ENCODE assay signal across 12 cellular contexts in the genomic region with DNA sequence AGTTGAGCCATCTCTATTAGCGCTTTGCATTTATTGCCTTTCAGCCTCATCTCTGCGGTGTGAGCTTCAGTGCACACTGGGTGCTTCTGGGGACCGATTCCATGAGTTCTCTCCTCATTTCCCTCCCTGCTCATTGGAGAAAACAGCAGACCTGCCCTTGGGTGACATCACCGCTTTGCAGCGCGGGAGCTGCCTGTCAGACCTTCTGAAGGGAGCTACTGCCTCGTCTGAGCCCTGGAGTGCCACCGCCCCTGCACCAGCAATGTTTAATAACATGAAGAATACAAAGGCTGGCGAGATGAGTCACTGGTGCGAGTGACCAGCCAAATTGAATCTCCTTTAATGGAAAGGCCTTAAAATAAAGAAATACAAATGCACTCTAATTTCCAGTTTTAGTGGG. TPM values are rescaled to one million over a fixed set of nuclear protein-coding genes. Genes with fewer than 3 reads are reported as not detected.
DNase-seq lines count a peak whose midpoint lies in the region; ATAC-seq, FAIRE-seq and TF ChIP-seq lines count a peak whose summit lies in the region.
"Had no signal": no experiment of that assay in that cellular context is flagged by ENCODE, and none has a peak within 500 bp of the region (broad histone marks: within the 10 kb centered on the region; RNA-seq: fewer than 3 reads in every experiment).

No MANE protein-coding gene starts in this region.

- FAIRE-seq in urothelium cell line (lab: Jason Lieb, UNC), result peak; percentile 84

- no peak for TF ChIP-seq POLR2A in breast epithelium (IDR thresholded peaks at IDR 0.05)

- intact Hi-C loops in MCF 10A (cut with micrococcal nuclease), result no loop called here
- intact Hi-C loops in breast epithelium (cut with DNase I; ENCODE audit: low total_unique reads), result no loop called here

- H3K27me3 ChIP-seq in breast epithelium, result no peaks in the 10 kb centered on the region
- H3K27me3 ChIP-seq: ascending aorta had no signal

- peaks cover 0 to 17% of the 10 kb centered on the region in 2 donors for H3K9me3 ChIP-seq in breast epithelium

- TF ChIP-seq CTCF in MCF 10A (IDR thresholded peaks at IDR 0.05; ENCODE audit: unreplicated experiment), result no peak
- no peak for TF ChIP-seq CTCF in breast epithelium (IDR thresholded peaks at IDR 0.05)

- H3K4me1 Mint-ChIP-seq in MCF 10A (ENCODE audit: insufficient read depth, unreplicated experiment), result peaks cover 10% of the 10 kb centered on the region
- H3K4me1 Mint-ChIP-seq: nephron had no signal

- no peak overlapping the region for H3K27ac ChIP-seq in breast epithelium
- H3K27ac ChIP-seq: ascending aorta, epithelial cell of prostate had no signal

- H3K27ac Mint-ChIP-seq in MCF 10A (ENCODE audit: low read depth, unreplicated experiment), result peak overlapping the region; percentile 66
- H3K27ac Mint-ChIP-seq: nephron; stimulated activated naive CD8-positive, alpha-beta T cell treated with anti-CD3 and anti-CD28 coated beads, Interleukin-15, Interleukin-2, amounts not matched to agents 100 ng/mL and 50 ng/mL, for 24 hours had no signal

- no peaks in the 10 kb centered on the region for H3K4me1 ChIP-seq in breast epithelium
- H3K4me1 ChIP-seq: ascending aorta had no signal

- peak overlapping the region; percentile 31 for H3K4me3 Mint-ChIP-seq in MCF 10A (ENCODE audit: unreplicated experiment)
- H3K4me3 Mint-ChIP-seq: nephron; stimulated activated naive CD8-positive, alpha-beta T cell treated with anti-CD3 and anti-CD28 coated beads, Interleukin-15, Interleukin-2, amounts not matched to agents 100 ng/mL and 50 ng/mL, for 24 hours had no signal

- ATAC-seq in GM18870 (IDR thresholded peaks at IDR 0.05; ENCODE audit: unreplicated experiment), result no peak

- no peaks in the 10 kb centered on the region for H3K36me3 ChIP-seq in breast epithelium
- H3K36me3 ChIP-seq: ascending aorta had no signal

- no TSS peak for BruUV-seq in MCF 10A (replicated peaks; lab: Mats Ljungman, UMichigan)

- no peaks in the 10 kb centered on the region for H3K36me3 Mint-ChIP-seq in MCF 10A (ENCODE audit: insufficient read depth, unreplicated experiment)

- H3K27me3 Mint-ChIP-seq in MCF 10A (ENCODE audit: insufficient read depth, unreplicated experiment), result no peaks in the 10 kb centered on the region

- POLR2A ChIA-PET in MCF 10A (lab: Yijun Ruan, JAX), result interaction anchor here (1.9 kb wide), 1 partner anchor 30 kb away, joined by 10 read pairs; the partner anchor contains the start of gene CPPED1

- DNase-seq in MCF 10A (ENCODE audit: unreplicated experiment) (peak; percentile 73), breast epithelium (ENCODE audit: low spot score in 2 of 2) (no peak), RPMI7951 (ENCODE audit: low read depth) (peak; percentile 73), glomerular visceral epithelial cell (ENCODE audit: extremely low spot score) (peak; percentile 81), urothelium cell line (ENCODE audit: low spot score) (peak; percentile 90), OCI-M1 (lab: John Stamatoyannopoulos, UW) (no peak), NCI-H2171 (lab: John Stamatoyannopoulos, UW) (no peak)

- CTCF ChIA-PET in MCF 10A (lab: Yijun Ruan, JAX), result interaction anchor here (0.6 kb wide), 2 partner anchors 94 to 379 kb away, joined by 3 read pairs; no protein-coding TSS in a partner anchor

- no peak overlapping the region for H3K4me3 ChIP-seq in breast epithelium
- H3K4me3 ChIP-seq: ascending aorta had no signal

- no peaks in the 10 kb centered on the region for H3K9me3 Mint-ChIP-seq in MCF 10A (ENCODE audit: unreplicated experiment)
- H3K9me3 Mint-ChIP-seq: stimulated activated naive CD8-positive, alpha-beta T cell treated with anti-CD3 and anti-CD28 coated beads, Interleukin-15, Interleukin-2, amounts not matched to agents 100 ng/mL and 50 ng/mL, for 24 hours had no signal

RNA-seq across cellular contexts. Expression of gene CPPED1, which starts 30.3 kb away (rescaled TPM):
- total RNA-seq in MCF 10A (2022) (13.8 and 16.6 TPM in 2 replicates), breast epithelium (10 to 100 TPM in 2 of 3 donors, 1 to 10 TPM in 1; 9.2 to 23.0 (median 16.4) TPM)
- total RNA-seq in RPMI7951 (2014; rRNA removed; shearing (Covaris generic)), result 16.5 and 16.7 TPM in 2 replicates

Comparison
In these comparisons a context has a peak if more than half of its experiments do, and no peak if none do; other contexts are left out.
1. DNase-seq: peak in MCF 10A (single experiment), RPMI7951 (single experiment), glomerular visceral epithelial cell (single experiment) and urothelium cell line (single experiment); none in breast epithelium (0 of 2), OCI-M1 (single experiment) and NCI-H2171 (single experiment).